Comparison of ENCODE assay signal across 8 cellular contexts in the genomic region with DNA sequence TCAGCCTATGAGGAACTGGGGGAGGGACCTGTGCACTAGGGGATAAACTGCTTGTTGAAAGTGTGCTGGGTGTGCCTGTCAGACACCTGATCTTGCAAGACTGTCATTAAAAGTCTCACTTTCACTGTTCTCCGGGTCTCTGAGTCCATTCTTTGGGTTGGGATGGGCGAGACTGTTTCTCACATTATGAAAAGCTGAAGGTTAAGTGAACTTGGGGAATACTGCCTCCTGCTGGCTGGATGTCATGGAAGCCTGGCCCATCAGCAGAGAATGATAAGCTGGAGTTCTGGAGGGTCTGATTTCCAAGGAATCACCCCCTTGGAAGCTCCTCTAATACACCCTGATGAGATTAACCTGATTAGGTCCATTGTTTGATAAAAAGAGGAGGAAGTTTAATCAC. TPM values are rescaled to one million over a fixed set of nuclear protein-coding genes. Genes with fewer than 3 reads are reported as not detected.
A peak's percentile ranks its signal among the peaks of the same experiment; 100 is the strongest.
DNase-seq lines count a peak whose midpoint lies in the region; ATAC-seq and TF ChIP-seq lines count a peak whose summit lies in the region.

No MANE protein-coding gene starts in this region.

- H3K27me3 ChIP-seq in HL-60 (ENCODE audit: insufficient read depth, poor library complexity, severe bottlenecking) (no peaks in the 10 kb centered on the region), suprapubic skin (peaks cover 18% of the 10 kb centered on the region)

- H3K4me1 ChIP-seq in suprapubic skin: no peaks in the 10 kb centered on the region

- H3K4me3 ChIP-seq in AG09309 (ENCODE audit: control insufficient read depth, low read depth, low read length): no peak overlapping the region
- H3K4me3 ChIP-seq in HL-60 (replicated peaks; ENCODE audit: insufficient read depth, low read length): no peak overlapping the region
- no peak overlapping the region for H3K4me3 ChIP-seq in fibroblast of the aortic adventitia (ENCODE audit: low read depth, low read length)
- H3K4me3 ChIP-seq in suprapubic skin: no peak overlapping the region

- 57% methylated on average over 1 of the region's 2 CpGs for WGBS in suprapubic skin

- H3K9me3 ChIP-seq in suprapubic skin: no peaks in the 10 kb centered on the region

- TF ChIP-seq CTCF in AG09309 (IDR thresholded peaks at IDR 0.05; ENCODE audit: control insufficient read depth, insufficient read depth, low read depth, low read length, missing control alignments): peak; percentile 34
- TF ChIP-seq CTCF in HL-60 (IDR thresholded peaks at IDR 0.05; ENCODE audit: insufficient read depth, low read length): peak; percentile 47
- peak; percentile 49 for TF ChIP-seq CTCF in fibroblast of the aortic adventitia (IDR thresholded peaks at IDR 0.05; ENCODE audit: insufficient read depth, low read length)
- no peak for TF ChIP-seq CTCF in suprapubic skin (IDR thresholded peaks at IDR 0.05)

- no peaks in the 10 kb centered on the region for H3K36me3 ChIP-seq in suprapubic skin

- ATAC-seq in GM19023 (IDR thresholded peaks at IDR 0.05; ENCODE audit: unreplicated experiment) (no peak), HG03571 (IDR thresholded peaks at IDR 0.05; ENCODE audit: unreplicated experiment) (no peak)

- DNase-seq in AG09309 (ENCODE audit: low read depth) (no peak), HL-60 (ENCODE audit: low read depth in 1 of 2, low spot score in 1 of 2) (peak in 1 of 2 experiments; percentile 30), fibroblast of the aortic adventitia (ENCODE audit: low read depth) (peak; percentile 33), suprapubic skin (ENCODE audit: low spot score in 2 of 2) (no peak)
- DNase-seq in activated CD8-positive, alpha-beta memory T cell treated with anti-CD3 and anti-CD28 coated beads for 4 hours (ENCODE audit: low read depth in 2 of 2): peak; percentile 7 to 22
- DNase-seq in stimulated activated CD4-positive, alpha-beta T cell treated with anti-CD3 and anti-CD28 coated beads, Interleukin-2, amount 100 ng/mL, for 24 hours: peak; percentile 70 to 74

- no peak for TF ChIP-seq EP300 in suprapubic skin (IDR thresholded peaks at IDR 0.05)

- H3K27ac ChIP-seq in HL-60 (replicated peaks): no peak overlapping the region
- H3K27ac ChIP-seq in suprapubic skin: no peak overlapping the region

- TF ChIP-seq POLR2A in suprapubic skin (IDR thresholded peaks at IDR 0.05): no peak

RNA-seq across cellular contexts. Expression of a gene that starts 9.0 kb away (rescaled TPM):
- total RNA-seq in fibroblast of the aortic adventitia (ENCODE audit: low replicate concordance): not detected in 2 replicates
- total RNA-seq in suprapubic skin: not detected

Comparison
In these comparisons a context has a peak if more than half of its experiments do, and no peak if none do; other contexts are left out.
1. DNase-seq: peak in activated CD8-positive, alpha-beta memory T cell treated with anti-CD3 and anti-CD28 coated beads for 4 hours (2 of 2), fibroblast of the aortic adventitia (single experiment) and stimulated activated CD4-positive, alpha-beta T cell treated with anti-CD3 and anti-CD28 coated beads, Interleukin-2, amount 100 ng/mL, for 24 hours (2 of 2); none in AG09309 (single experiment) and suprapubic skin (0 of 2).
2. CTCF ChIP-seq: peak in AG09309 (single experiment), HL-60 (single experiment) and fibroblast of the aortic adventitia (single experiment); none in suprapubic skin (0 of 2).